2 cellular contexts compared by ENCODE assay signal in genomic region chr4:174256277-174256713, GRCh38.
TF ChIP-seq lines count a peak whose summit lies in the region.

No MANE protein-coding gene starts in this region.

TF ChIP-seq in IMR-90, 13 proteins besides CTCF, POLR2A, EP300 and RAD21:
- TF ChIP-seq RFX5 (IDR thresholded peaks at IDR 0.05; ENCODE audit: low read depth, low read length) (no peak), FOS (IDR thresholded peaks at IDR 0.05; ENCODE audit: low read depth, low read length) (peak; percentile 76)

TF ChIP-seq in K562, 482 proteins besides CTCF, POLR2A, EP300 and RAD21:
- TF ChIP-seq FOSL1 (tag; conservative IDR thresholded peaks at IDR 0.05) = peak; percentile 43
- no peak for TF ChIP-seq BRD4 (IDR thresholded peaks at IDR 0.05)
- TF ChIP-seq ZNF644 (tag; IDR thresholded peaks at IDR 0.05; ENCODE audit: low read depth) = no peak
- peak; percentile 48; the same call in 1 of the 2 replicates for TF ChIP-seq JUND (IDR thresholded peaks at IDR 0.05; ENCODE audit: borderline replicate concordance, low read depth, low read length)
- TF ChIP-seq JUND (tag; IDR thresholded peaks at IDR 0.05; ENCODE audit: borderline replicate concordance, low read depth, low read length) = peak; percentile 47; the same call in 1 of the 3 replicates
- TF ChIP-seq PCBP2 (IDR thresholded peaks at IDR 0.05; ENCODE audit: low read depth, low read length, poor library complexity, severe bottlenecking) = no peak
- TF ChIP-seq ATF3 (IDR thresholded peaks at IDR 0.05) = peak; percentile 72
- no peak for TF ChIP-seq ATF3 (CRISPR knock-in tag; conservative IDR thresholded peaks at IDR 0.05)
